8 cellular contexts compared by ENCODE assay signal in the genomic region with DNA sequence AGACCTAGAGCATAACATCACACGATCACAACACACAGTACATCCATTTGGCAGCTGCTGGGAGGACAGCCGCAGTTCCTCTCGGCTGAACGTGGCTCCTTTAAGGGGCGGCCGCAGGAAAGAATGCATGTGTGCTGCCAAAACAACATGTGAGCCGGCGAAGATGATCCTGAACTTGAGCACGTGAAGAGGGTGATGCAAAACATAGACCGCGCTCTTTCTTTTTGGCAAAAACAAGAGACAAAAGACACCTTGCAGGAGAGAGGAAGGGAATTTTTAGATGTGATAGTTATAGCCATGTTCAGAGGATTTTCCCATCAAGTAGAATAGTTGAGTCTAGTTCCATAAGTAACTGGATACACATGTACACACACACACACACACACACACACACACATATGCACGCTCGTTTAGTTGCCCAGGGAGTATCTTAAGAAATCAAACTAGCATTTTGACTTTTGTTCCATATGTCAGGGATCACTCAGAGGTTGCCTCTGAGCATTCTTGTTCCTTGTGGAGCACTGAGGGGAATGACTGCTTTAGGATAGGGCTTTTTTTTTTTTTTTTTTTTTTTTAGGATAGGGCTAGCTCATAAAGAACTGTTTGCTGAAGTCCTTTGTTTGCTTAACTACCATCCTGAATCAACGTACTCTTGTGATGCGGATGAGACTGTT. TPM values are rescaled to one million over a fixed set of nuclear protein-coding genes. Genes with fewer than 3 reads are reported as not detected.
DNase-seq lines count a peak whose midpoint lies in the region; ATAC-seq and TF ChIP-seq lines count a peak whose summit lies in the region.

No MANE protein-coding gene starts in this region.

- peak overlapping the region in 1 of 2 donors; percentile 21 for H3K4me3 ChIP-seq in gastroesophageal sphincter

- DNase-seq in Daoy (ENCODE audit: low read depth), result peak; percentile 60
- peak; percentile 83 for DNase-seq in renal cortical epithelial cell (ENCODE audit: low read depth)
- DNase-seq in activated CD4-positive, alpha-beta T cell treated with anti-CD3 and anti-CD28 coated beads, Interleukin-2, amount 50 U/mL, for 1 hour, result no peak
- DNase-seq in stimulated activated naive B cell treated with anti-CD40 and anti-IgM and Interleukin-4, amounts not matched to agents 10 μg/mL and 1 μg/mL and 100 μg/mL, for 72 hours, result no peak
- DNase-seq in activated naive CD4-positive, alpha-beta T cell treated with anti-CD3 and anti-CD28 coated beads for 36 hours, result no peak

- CTCF ChIA-PET in activated naive CD4-positive, alpha-beta T cell treated with anti-CD3 and anti-CD28 coated beads for 36 hours (lab: Charles Lee), result interaction anchor here (0.9 kb wide), 1 partner anchor 10 kb away, joined by 3 read pairs; no protein-coding TSS in a partner anchor

- no peaks in the 10 kb centered on the region for H3K27me3 Mint-ChIP-seq in stimulated activated naive B cell treated with anti-CD40 and anti-IgM and Interleukin-4, amounts not matched to agents 10 μg/mL and 1 μg/mL and 100 μg/mL, for 72 hours
- H3K27me3 Mint-ChIP-seq in activated naive CD4-positive, alpha-beta T cell treated with anti-CD3 and anti-CD28 coated beads for 36 hours (ENCODE audit: low read depth), result peaks cover 5% of the 10 kb centered on the region

- H3K36me3 ChIP-seq in gastroesophageal sphincter, result no peaks in the 10 kb centered on the region

- ATAC-seq in gastroesophageal sphincter, result peak; percentile 97
- no peak for ATAC-seq in GM21526 (IDR thresholded peaks at IDR 0.05; ENCODE audit: low FRiP score, unreplicated experiment)
- ATAC-seq in stimulated activated naive B cell treated with anti-CD40 and anti-IgM and Interleukin-4, amounts not matched to agents 10 μg/mL and 1 μg/mL and 100 μg/mL, for 72 hours (replicated peaks), result no peak

- TF ChIP-seq CTCF in gastroesophageal sphincter (IDR thresholded peaks at IDR 0.05), result no peak

- peak overlapping the region in 3 of 4 donors; percentile 55 to 60 (median 56) for H3K27ac ChIP-seq in gastroesophageal sphincter

- no peaks in the 10 kb centered on the region for H3K36me3 Mint-ChIP-seq in stimulated activated naive B cell treated with anti-CD40 and anti-IgM and Interleukin-4, amounts not matched to agents 10 μg/mL and 1 μg/mL and 100 μg/mL, for 72 hours
- no peaks in the 10 kb centered on the region for H3K36me3 Mint-ChIP-seq in activated naive CD4-positive, alpha-beta T cell treated with anti-CD3 and anti-CD28 coated beads for 36 hours (ENCODE audit: low read depth)

- WGBS in gastroesophageal sphincter (ENCODE audit: low coverage in 1 of 2), 2 donors, result 15 to 17% methylated on average over 12 to 15 of the region's 15 CpGs

- H3K4me1 Mint-ChIP-seq in stimulated activated naive B cell treated with anti-CD40 and anti-IgM and Interleukin-4, amounts not matched to agents 10 μg/mL and 1 μg/mL and 100 μg/mL, for 72 hours, result no peaks in the 10 kb centered on the region
- peaks cover 9% of the 10 kb centered on the region for H3K4me1 Mint-ChIP-seq in activated naive CD4-positive, alpha-beta T cell treated with anti-CD3 and anti-CD28 coated beads for 36 hours (ENCODE audit: low read depth)

- no peak for TF ChIP-seq EP300 in gastroesophageal sphincter (IDR thresholded peaks at IDR 0.05)

- TF ChIP-seq POLR2A in gastroesophageal sphincter (IDR thresholded peaks at IDR 0.05), result no peak

- H3K9me3 Mint-ChIP-seq in stimulated activated naive B cell treated with anti-CD40 and anti-IgM and Interleukin-4, amounts not matched to agents 10 μg/mL and 1 μg/mL and 100 μg/mL, for 72 hours, result no peaks in the 10 kb centered on the region
- no peaks in the 10 kb centered on the region for H3K9me3 Mint-ChIP-seq in activated naive CD4-positive, alpha-beta T cell treated with anti-CD3 and anti-CD28 coated beads for 36 hours

- H3K27ac Mint-ChIP-seq in stimulated activated naive B cell treated with anti-CD40 and anti-IgM and Interleukin-4, amounts not matched to agents 10 μg/mL and 1 μg/mL and 100 μg/mL, for 72 hours, result no peak overlapping the region
- no peak overlapping the region for H3K27ac Mint-ChIP-seq in activated naive CD4-positive, alpha-beta T cell treated with anti-CD3 and anti-CD28 coated beads for 36 hours

- H3K9me3 ChIP-seq in gastroesophageal sphincter, result no peaks in the 10 kb centered on the region

- H3K27me3 ChIP-seq in gastroesophageal sphincter, result no peaks in the 10 kb centered on the region

- intact Hi-C loops in activated naive CD4-positive, alpha-beta T cell treated with anti-CD3 and anti-CD28 coated beads for 36 hours (cut with micrococcal nuclease), result no loop called here

- peaks cover 0 to 18% (median 0%) of the 10 kb centered on the region in 3 donors for H3K4me1 ChIP-seq in gastroesophageal sphincter

- no peak overlapping the region for H3K4me3 Mint-ChIP-seq in stimulated activated naive B cell treated with anti-CD40 and anti-IgM and Interleukin-4, amounts not matched to agents 10 μg/mL and 1 μg/mL and 100 μg/mL, for 72 hours
- H3K4me3 Mint-ChIP-seq in activated naive CD4-positive, alpha-beta T cell treated with anti-CD3 and anti-CD28 coated beads for 36 hours, result no peak overlapping the region

TF ChIP-seq in PFSK-1, 5 proteins besides CTCF, POLR2A, EP300 and RAD21:
- no peak for TF ChIP-seq TAF1 (IDR thresholded peaks at IDR 0.05; ENCODE audit: borderline replicate concordance, insufficient read depth, low read length)
- peak; percentile 89; the same call in 1 of the 2 replicates for TF ChIP-seq SIN3A (IDR thresholded peaks at IDR 0.05; ENCODE audit: borderline replicate concordance, insufficient read depth, low read length)

RNA-seq across cellular contexts. Expression of gene RANBP9, which starts 21.7 kb away (rescaled TPM):
- 20.8 and 23.4 TPM in 2 replicates for total RNA-seq in Daoy (2014; rRNA removed; shearing (Covaris generic))
- polyA plus RNA-seq in PFSK-1 (2012; ENCODE audit: insufficient read length, low read depth), result 26.4 TPM
- total RNA-seq in gastroesophageal sphincter (10 to 100 TPM; 39.1 to 59.9 (median 52.1) TPM), renal cortical epithelial cell (23.1 and 57.0 TPM in 2 replicates)
- total RNA-seq in activated naive CD4-positive, alpha-beta T cell treated with anti-CD3 and anti-CD28 coated beads for 36 hours, result 10 to 100 TPM; 61.2 to 62.9 TPM

Comparison
In these comparisons a context has a peak if more than half of its experiments do, and no peak if none do; other contexts are left out.
1. DNase-seq: peak in Daoy (single experiment) and renal cortical epithelial cell (single experiment); none in activated CD4-positive, alpha-beta T cell treated with anti-CD3 and anti-CD28 coated beads, Interleukin-2, amount 50 U/mL, for 1 hour (single experiment), stimulated activated naive B cell treated with anti-CD40 and anti-IgM and Interleukin-4, amounts not matched to agents 10 μg/mL and 1 μg/mL and 100 μg/mL, for 72 hours (single experiment) and activated naive CD4-positive, alpha-beta T cell treated with anti-CD3 and anti-CD28 coated beads for 36 hours (single experiment).